In the genomic region with DNA sequence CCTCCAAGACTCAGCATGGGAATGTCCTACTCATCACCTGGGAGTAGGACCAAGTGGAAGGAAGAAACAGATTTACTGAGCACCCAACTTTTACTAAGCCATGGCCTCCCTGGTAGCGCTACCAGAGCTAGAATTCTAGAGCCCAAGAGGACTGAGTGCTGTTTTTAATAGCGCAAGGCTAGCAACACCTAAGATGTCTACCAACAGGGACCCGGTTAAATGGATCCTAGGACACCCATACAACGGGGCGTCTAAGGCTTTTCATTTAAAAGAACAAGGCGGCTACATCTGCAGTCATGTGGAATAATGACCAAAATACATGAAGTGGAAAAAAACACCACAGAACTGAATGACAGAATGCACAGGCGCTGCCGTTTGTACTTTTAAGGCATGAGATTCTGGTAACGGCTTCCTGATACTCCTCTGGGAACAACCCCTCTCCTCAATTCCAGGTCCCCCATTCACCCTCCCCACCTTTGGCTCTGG, we compare ENCODE assay signal across 9 cellular contexts. TPM values are rescaled to one million over a fixed set of nuclear protein-coding genes. Genes with fewer than 3 reads are reported as not detected.
DNase-seq lines count a peak whose midpoint lies in the region; ATAC-seq and TF ChIP-seq lines count a peak whose summit lies in the region.
"Had no signal": no experiment of that assay in that cellular context is flagged by ENCODE, and none has a peak within 500 bp of the region (broad histone marks: within the 10 kb centered on the region; RNA-seq: fewer than 3 reads in every experiment).

No MANE protein-coding gene starts in this region.

- H3K9me3 ChIP-seq in mucosa of descending colon, result no peaks in the 10 kb centered on the region

- TF ChIP-seq CTCF in mucosa of descending colon (IDR thresholded peaks at IDR 0.05), result no peak

- no peaks in the 10 kb centered on the region for H3K27me3 Mint-ChIP-seq in T-helper 1 cell treated with Interleukin-12 subunit alpha and Interleukin-12 subunit beta and Interleukin-4 antibody, amounts not matched to agents 30 μg/mL and 1 μg/mL, for 36 hours (ENCODE audit: low read depth)
- no peaks in the 10 kb centered on the region for H3K27me3 Mint-ChIP-seq in stimulated activated naive B cell treated with anti-CD40 and anti-IgM and Interleukin-4, amounts not matched to agents 10 μg/mL and 1 μg/mL and 100 μg/mL, for 72 hours

- H3K36me3 ChIP-seq in mucosa of descending colon (ENCODE audit: low read depth), result no peaks in the 10 kb centered on the region

- H3K4me3 ChIP-seq in mucosa of descending colon, result no peak overlapping the region

- H3K27ac ChIP-seq in epithelial cell of prostate, result peak overlapping the region; percentile 58

- peak overlapping the region; percentile 50 for H3K4me3 Mint-ChIP-seq in T-helper 1 cell treated with Interleukin-12 subunit alpha and Interleukin-12 subunit beta and Interleukin-4 antibody, amounts not matched to agents 30 μg/mL and 1 μg/mL, for 36 hours
- H3K4me3 Mint-ChIP-seq in stimulated activated naive B cell treated with anti-CD40 and anti-IgM and Interleukin-4, amounts not matched to agents 10 μg/mL and 1 μg/mL and 100 μg/mL, for 72 hours, result peak overlapping the region; percentile 74 to 83
- H3K4me3 Mint-ChIP-seq: H9 had no signal

- H3K4me1 Mint-ChIP-seq in T-helper 1 cell treated with Interleukin-12 subunit alpha and Interleukin-12 subunit beta and Interleukin-4 antibody, amounts not matched to agents 30 μg/mL and 1 μg/mL, for 36 hours (ENCODE audit: low read depth), result peaks cover 45% of the 10 kb centered on the region
- peaks cover 65 to 76% of the 10 kb centered on the region in 2 donors for H3K4me1 Mint-ChIP-seq in stimulated activated naive B cell treated with anti-CD40 and anti-IgM and Interleukin-4, amounts not matched to agents 10 μg/mL and 1 μg/mL and 100 μg/mL, for 72 hours

- intact Hi-C loops in mucosa of descending colon (cut with DNase I, micrococcal nuclease), result no loop called here

- H3K36me3 Mint-ChIP-seq in T-helper 1 cell treated with Interleukin-12 subunit alpha and Interleukin-12 subunit beta and Interleukin-4 antibody, amounts not matched to agents 30 μg/mL and 1 μg/mL, for 36 hours (ENCODE audit: low read depth), result peaks cover 13% of the 10 kb centered on the region
- peaks cover 26 to 46% of the 10 kb centered on the region in 2 donors for H3K36me3 Mint-ChIP-seq in stimulated activated naive B cell treated with anti-CD40 and anti-IgM and Interleukin-4, amounts not matched to agents 10 μg/mL and 1 μg/mL and 100 μg/mL, for 72 hours

- H3K4me1 ChIP-seq in mucosa of descending colon (ENCODE audit: low read depth), result peaks cover 19% of the 10 kb centered on the region

- DNase-seq in T-helper 1 cell (no peak), NCI-H2171 (lab: John Stamatoyannopoulos, UW) (peak; percentile 24), epithelial cell of prostate (ENCODE audit: low read depth, low spot score) (no peak), mucosa of descending colon (no peak)
- DNase-seq in stimulated activated naive B cell treated with anti-CD40 and anti-IgM and Interleukin-4, amounts not matched to agents 10 μg/mL and 1 μg/mL and 100 μg/mL, for 72 hours, result no peak

- ATAC-seq in stimulated activated naive B cell treated with anti-CD40 and anti-IgM and Interleukin-4, amounts not matched to agents 10 μg/mL and 1 μg/mL and 100 μg/mL, for 72 hours (replicated peaks), result peak; percentile 6 to 7
- no peak for ATAC-seq in HG02884 (IDR thresholded peaks at IDR 0.05; ENCODE audit: unreplicated experiment)
- ATAC-seq in HG03039 (IDR thresholded peaks at IDR 0.05; ENCODE audit: unreplicated experiment), result no peak
- no peak for ATAC-seq in mucosa of descending colon

- H3K9me3 Mint-ChIP-seq in T-helper 1 cell treated with Interleukin-12 subunit alpha and Interleukin-12 subunit beta and Interleukin-4 antibody, amounts not matched to agents 30 μg/mL and 1 μg/mL, for 36 hours, result peaks cover 5% of the 10 kb centered on the region
- H3K9me3 Mint-ChIP-seq in stimulated activated naive B cell treated with anti-CD40 and anti-IgM and Interleukin-4, amounts not matched to agents 10 μg/mL and 1 μg/mL and 100 μg/mL, for 72 hours, result peaks cover 2 to 6% of the 10 kb centered on the region in 2 donors

- peak overlapping the region; percentile 81 for H3K27ac Mint-ChIP-seq in T-helper 1 cell treated with Interleukin-12 subunit alpha and Interleukin-12 subunit beta and Interleukin-4 antibody, amounts not matched to agents 30 μg/mL and 1 μg/mL, for 36 hours
- H3K27ac Mint-ChIP-seq in stimulated activated naive B cell treated with anti-CD40 and anti-IgM and Interleukin-4, amounts not matched to agents 10 μg/mL and 1 μg/mL and 100 μg/mL, for 72 hours, result peak overlapping the region; percentile 97

RNA-seq across cellular contexts. Expression of a gene that starts 5.1 kb away (rescaled TPM):
- 10 to 100 TPM; 37.9 to 62.6 (median 47.6) TPM for total RNA-seq in mucosa of descending colon

RNA-seq across cellular contexts. Expression of a gene that starts 51.9 kb away (rescaled TPM):
- 10 to 100 TPM; 15.2 to 18.0 (median 17.2) TPM for total RNA-seq in mucosa of descending colon

RNA-seq across cellular contexts. Expression of a gene that starts 52.2 kb away (rescaled TPM):
- total RNA-seq in mucosa of descending colon, result 10 to 100 TPM; 25.4 to 40.5 (median 32.6) TPM

RNA-seq across cellular contexts. Expression of a gene that starts 52.3 kb away (rescaled TPM):
- 10 to 100 TPM; 27.8 to 38.3 (median 28.5) TPM for total RNA-seq in mucosa of descending colon

Comparison
In these comparisons a context has a peak if more than half of its experiments do, and no peak if none do; other contexts are left out.
1. ATAC-seq: peak in stimulated activated naive B cell treated with anti-CD40 and anti-IgM and Interleukin-4, amounts not matched to agents 10 μg/mL and 1 μg/mL and 100 μg/mL, for 72 hours (2 of 2); none in HG02884 (single experiment), HG03039 (single experiment) and mucosa of descending colon (single experiment).